In the genomic region with DNA sequence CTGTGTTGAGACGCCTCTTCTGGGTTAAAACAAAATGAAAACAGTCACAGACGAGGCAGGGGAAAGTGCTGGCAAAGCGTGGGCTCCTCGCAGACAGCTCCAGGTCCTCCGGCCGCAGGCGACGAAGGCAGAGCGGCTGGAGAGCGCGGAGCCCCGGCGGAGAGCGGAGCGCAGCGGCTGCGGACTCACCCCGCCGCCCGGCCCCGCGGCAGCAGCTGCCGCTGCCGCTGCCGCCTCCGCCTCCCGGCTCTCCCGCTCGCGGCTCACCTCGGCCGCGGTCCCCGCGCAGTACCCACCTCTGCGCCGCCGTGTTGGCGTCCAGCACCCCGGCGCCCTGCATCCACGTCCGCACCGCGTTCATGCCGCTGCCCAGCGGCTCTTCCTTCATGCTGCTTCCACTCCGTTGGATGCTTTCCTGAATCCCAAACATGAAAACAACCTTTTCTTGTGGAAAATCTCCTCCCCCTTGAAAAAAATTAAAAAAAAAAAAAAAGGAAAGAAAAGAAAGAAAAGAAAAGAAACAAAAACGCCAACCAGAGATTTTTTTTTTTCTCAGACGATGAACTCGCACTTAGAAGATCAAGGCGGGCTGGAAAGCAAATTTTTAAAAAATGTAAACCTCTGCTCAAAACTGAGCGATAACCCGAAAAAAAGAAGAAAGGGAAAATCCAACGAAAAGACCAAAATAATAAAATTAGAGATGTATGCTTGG, we compare ENCODE assay signal across 8 cellular contexts. TPM values are rescaled to one million over a fixed set of nuclear protein-coding genes. Genes with fewer than 3 reads are reported as not detected.
DNase-seq lines count a peak whose midpoint lies in the region; ATAC-seq and TF ChIP-seq lines count a peak whose summit lies in the region.

No MANE protein-coding gene starts in this region.

- TF ChIP-seq EP300 in SK-N-SH (IDR thresholded peaks at IDR 0.05; ENCODE audit: borderline replicate concordance in 1 of 2, low read depth in 1 of 2, low read length in 1 of 2): no peak

- TF ChIP-seq RAD21 in SK-N-SH (IDR thresholded peaks at IDR 0.05; ENCODE audit: low read length): no peak; the same call in 1 of the 2 replicates

- peak overlapping the region; percentile 88 to 94 (median 91) for H3K4me3 Mint-ChIP-seq in brain

- TF ChIP-seq POLR2A in GM18505 (IDR thresholded peaks at IDR 0.05; ENCODE audit: borderline replicate concordance, extremely low read depth, insufficient read depth, insufficient read length): peak; percentile 42

- H3K27ac Mint-ChIP-seq in brain: peak overlapping the region; percentile 29 to 94 (median 87)

- no peaks in the 10 kb centered on the region for H4K20me1 ChIP-seq in SK-N-SH (ENCODE audit: insufficient read depth)
- H4K20me1 ChIP-seq in smooth muscle cell (ENCODE audit: low read depth): peaks cover 9% of the 10 kb centered on the region

- DNase-seq in A673 (ENCODE audit: low spot score) (peak; percentile 61), HL-60 (ENCODE audit: low read depth in 1 of 2, low spot score in 1 of 2) (peak in 1 of 2 experiments; percentile 22), SK-N-SH (peak; percentile 86), iPS-NIHi11 (ENCODE audit: low spot score) (peak; percentile 67), smooth muscle cell (lab: John Stamatoyannopoulos, UW; ENCODE audit: unreplicated experiment) (no peak), NCI-H128 (lab: John Stamatoyannopoulos, UW; ENCODE audit: unreplicated experiment) (no peak)

- H3K36me3 ChIP-seq in A673 (ENCODE audit: insufficient read depth, low read length, poor library complexity, severe bottlenecking): no peaks in the 10 kb centered on the region
- no peaks in the 10 kb centered on the region for H3K36me3 ChIP-seq in SK-N-SH (replicated peaks in 1 of 2; ENCODE audit: control insufficient read depth in 1 of 2, insufficient read depth in 2 of 2, low read length in 1 of 2)
- H3K36me3 ChIP-seq in smooth muscle cell (ENCODE audit: low read depth): no peaks in the 10 kb centered on the region

- peak; percentile 40 for ATAC-seq in GM18505 (IDR thresholded peaks at IDR 0.05; ENCODE audit: unreplicated experiment)

- H3K36me3 Mint-ChIP-seq in brain: peaks cover 3% of the 10 kb centered on the region

- CTCF ChIA-PET in A673 (lab: Charles Lee) (interaction anchor here (0.6 kb wide), 1 partner anchor 1088 kb away, joined by 3 read pairs; no protein-coding TSS in a partner anchor), SK-N-SH (lab: Yijun Ruan, JAX) (interaction anchor here (2.2 kb wide), 1 partner anchor 404 kb away, joined by 12 read pairs; no protein-coding TSS in a partner anchor)

- WGBS in SK-N-SH (ENCODE audit: low lambda C conversion rate): 1% methylated on average over 34 of the region's 55 CpGs
- WGBS in smooth muscle cell (ENCODE audit: low lambda C conversion rate): under 1% methylated on average over 45 of the region's 55 CpGs

- H3K9me3 Mint-ChIP-seq in brain: peaks cover 0 to 8% (median 0%) of the 10 kb centered on the region in 5 experiments

- intact Hi-C loops in A673 (cut with micrococcal nuclease; ENCODE audit: unreplicated experiment): no loop called here

- peak overlapping the region; percentile 69 for H3K9ac ChIP-seq in SK-N-SH
- H3K9ac ChIP-seq in smooth muscle cell (ENCODE audit: low read depth): no peak overlapping the region

- peaks cover 8% of the 10 kb centered on the region for H3F3A ChIP-seq in SK-N-SH (replicated peaks; ENCODE audit: insufficient read depth)
- H3F3A ChIP-seq in smooth muscle cell (ENCODE audit: low read depth): no peaks in the 10 kb centered on the region

- no TSS peak for BruUV-seq in A673 (replicated peaks; lab: Mats Ljungman, UMichigan)

- H3K4me1 Mint-ChIP-seq in brain: peaks cover 88% of the 10 kb centered on the region

- H3K4me1 ChIP-seq in A673 (ENCODE audit: insufficient read depth, low read length, poor library complexity, severe bottlenecking) (peaks cover 10% of the 10 kb centered on the region), SK-N-SH (ENCODE audit: control insufficient read depth in 1 of 2, insufficient read depth in 2 of 2, low read depth in 1 of 2, low read length in 1 of 2) (peaks cover 5 to 12% of the 10 kb centered on the region in 2 experiments; a peak in 3 of 4 replicates), smooth muscle cell (ENCODE audit: low read depth) (peaks cover 25% of the 10 kb centered on the region)

- no peaks in the 10 kb centered on the region for H3K9me3 ChIP-seq in A673 (ENCODE audit: low read depth, low read length, poor library complexity, severe bottlenecking)
- H3K9me3 ChIP-seq in SK-N-SH: no peaks in the 10 kb centered on the region
- H3K9me3 ChIP-seq in smooth muscle cell (replicated peaks; ENCODE audit: low read depth): no peaks in the 10 kb centered on the region

- H3K79me2 ChIP-seq in SK-N-SH (ENCODE audit: insufficient read depth) (no peaks in the 10 kb centered on the region), smooth muscle cell (ENCODE audit: low read depth) (no peaks in the 10 kb centered on the region)

- peak overlapping the region; percentile 58 for H3K4me3 ChIP-seq in A673 (ENCODE audit: low read depth, low read length, poor library complexity, severe bottlenecking)
- peak overlapping the region; percentile 16 for H3K4me3 ChIP-seq in HL-60 (replicated peaks; ENCODE audit: insufficient read depth, low read length)
- H3K4me3 ChIP-seq in SK-N-SH (ENCODE audit: low read depth in 2 of 2, low read length in 1 of 2): peak overlapping the region; percentile 65 to 84
- peak overlapping the region; percentile 74 for H3K4me3 ChIP-seq in smooth muscle cell

- peak overlapping the region; percentile 87 for H3K4me2 ChIP-seq in SK-N-SH
- peak overlapping the region; percentile 99 for H3K4me2 ChIP-seq in smooth muscle cell

- POLR2A ChIA-PET in A673 (lab: Charles Lee; ENCODE audit: low non-redundant PET) (no interaction called here), SK-N-SH (lab: Yijun Ruan, JAX) (interaction anchor here (1.1 kb wide), 1 partner anchor 77 kb away, joined by 6 read pairs; no protein-coding TSS in a partner anchor)

- TF ChIP-seq CTCF in A673 (conservative IDR thresholded peaks at IDR 0.05; ENCODE audit: low read depth, low read length): no peak
- TF ChIP-seq CTCF in HL-60 (IDR thresholded peaks at IDR 0.05; ENCODE audit: insufficient read depth, low read length): no peak
- no peak for TF ChIP-seq CTCF in SK-N-SH (IDR thresholded peaks at IDR 0.05)
- no peak for TF ChIP-seq CTCF in brain (conservative IDR thresholded peaks at IDR 0.05)
- TF ChIP-seq CTCF in smooth muscle cell (IDR thresholded peaks at IDR 0.05; ENCODE audit: borderline replicate concordance, insufficient read depth, poor library complexity, severe bottlenecking): no peak

- peaks cover 99% of the 10 kb centered on the region for H3K27me3 Mint-ChIP-seq in brain

- H3K27ac ChIP-seq in A673 (ENCODE audit: low read depth, low read length, poor library complexity, severe bottlenecking): peak overlapping the region; percentile 27
- H3K27ac ChIP-seq in HL-60 (replicated peaks): no peak overlapping the region
- peak overlapping the region; percentile 74 to 90 for H3K27ac ChIP-seq in SK-N-SH (ENCODE audit: low read depth in 2 of 2, low read length in 1 of 2)
- no peak overlapping the region for H3K27ac ChIP-seq in smooth muscle cell (ENCODE audit: low read depth)

- H3K27me3 ChIP-seq in A673 (replicated peaks; ENCODE audit: insufficient read depth, low read depth, low read length, poor library complexity): peaks cover 13% of the 10 kb centered on the region
- H3K27me3 ChIP-seq in HL-60 (ENCODE audit: insufficient read depth, poor library complexity, severe bottlenecking): peaks cover 69% of the 10 kb centered on the region
- H3K27me3 ChIP-seq in SK-N-SH (ENCODE audit: insufficient read depth): peaks cover 18% of the 10 kb centered on the region; the same call in 1 of the 2 replicates
- peaks cover 85% of the 10 kb centered on the region for H3K27me3 ChIP-seq in smooth muscle cell (ENCODE audit: low read depth)

- H2AFZ ChIP-seq in SK-N-SH (ENCODE audit: low read depth) (peak overlapping the region; percentile 94), smooth muscle cell (ENCODE audit: low read depth) (peak overlapping the region; percentile 88)

- H3K9me2 ChIP-seq in SK-N-SH: no peaks in the 10 kb centered on the region

TF ChIP-seq in SK-N-SH, 30 proteins besides CTCF, POLR2A, EP300 and RAD21:
- no peak for TF ChIP-seq RXRA (IDR thresholded peaks at IDR 0.05; ENCODE audit: borderline replicate concordance, low read depth)
- no peak for TF ChIP-seq ELF1 (IDR thresholded peaks at IDR 0.05)
- TF ChIP-seq TEAD4 (IDR thresholded peaks at IDR 0.05; ENCODE audit: borderline replicate concordance, insufficient read depth): no peak
- TF ChIP-seq YY1 (IDR thresholded peaks at IDR 0.05; ENCODE audit: low read depth): no peak
- no peak for TF ChIP-seq POLR2AphosphoS5 (IDR thresholded peaks at IDR 0.05; ENCODE audit: low read depth, low read length)
- TF ChIP-seq FOSL2 (IDR thresholded peaks at IDR 0.05; ENCODE audit: borderline replicate concordance, low read depth): no peak
- no peak for TF ChIP-seq TCF12 (IDR thresholded peaks at IDR 0.05)
- TF ChIP-seq, protein P1, sequence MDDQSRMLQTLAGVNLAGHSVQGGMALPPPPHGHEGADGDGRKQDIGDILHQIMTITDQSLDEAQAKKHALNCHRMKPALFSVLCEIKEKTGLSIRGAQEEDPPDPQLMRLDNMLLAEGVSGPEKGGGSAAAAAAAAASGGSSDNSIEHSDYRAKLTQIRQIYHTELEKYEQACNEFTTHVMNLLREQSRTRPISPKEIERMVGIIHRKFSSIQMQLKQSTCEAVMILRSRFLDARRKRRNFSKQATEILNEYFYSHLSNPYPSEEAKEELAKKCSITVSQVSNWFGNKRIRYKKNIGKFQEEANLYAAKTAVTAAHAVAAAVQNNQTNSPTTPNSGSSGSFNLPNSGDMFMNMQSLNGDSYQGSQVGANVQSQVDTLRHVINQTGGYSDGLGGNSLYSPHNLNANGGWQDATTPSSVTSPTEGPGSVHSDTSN (IDR thresholded peaks at IDR 0.05): no peak
- TF ChIP-seq MXI1 (IDR thresholded peaks at IDR 0.05; ENCODE audit: low read depth, low read length): peak; percentile 64; the same call in 1 of the 2 replicates
- 0 out of 2 replicates have a peak, but pooled peaks have one; percentile 12 for TF ChIP-seq NFIC (IDR thresholded peaks at IDR 0.05; ENCODE audit: borderline replicate concordance)

RNA-seq across cellular contexts. Expression of a gene that starts 0.5 kb away (rescaled TPM):
- total RNA-seq in A673 (2021): 1.7 and 1.9 TPM in 2 replicates
- 0.26 and 0.36 TPM in 2 replicates for polyA plus RNA-seq in SK-N-SH (2012; rRNA removed)
- polyA plus RNA-seq in SK-N-SH (2012; cell fraction: cytosol; rRNA removed): 0.23 and 0.33 TPM in 2 replicates
- polyA plus RNA-seq in SK-N-SH (2012; cell fraction: nucleus; rRNA removed): 0.42 TPM in 2 replicates
- polyA plus RNA-seq in brain (ENCODE audit: insufficient read depth, low read depth, low replicate concordance): 9.7 TPM
- 1.6 and 2.3 TPM in 2 replicates for total RNA-seq in smooth muscle cell
- polyA plus RNA-seq in smooth muscle cell: 1.5 and 3.3 TPM in 2 replicates

Comparison
In these comparisons a context has a peak if more than half of its experiments do, and no peak if none do; other contexts are left out.
1. DNase-seq: peak in A673 (single experiment), SK-N-SH (single experiment) and iPS-NIHi11 (single experiment); none in smooth muscle cell (single experiment) and NCI-H128 (single experiment).
2. H3K27ac ChIP-seq: peak in A673 (single experiment) and SK-N-SH (2 of 2); none in HL-60 (single experiment) and smooth muscle cell (single experiment).
3. H3K4me3 ChIP-seq: peak in every context shown above with its lines; median percentile 74 in SK-N-SH; 74 in smooth muscle cell; 58 in A673; 16 in HL-60.